Comparison of ENCODE assay signal across 16 cellular contexts in genomic region chr2:216546646-216547403, GRCh38. TPM values are rescaled to one million over a fixed set of nuclear protein-coding genes. Genes with fewer than 3 reads are reported as not detected.
DNase-seq lines count a peak whose midpoint lies in the region; ATAC-seq, FAIRE-seq and TF ChIP-seq lines count a peak whose summit lies in the region.
"Had no signal": no experiment of that assay in that cellular context is flagged by ENCODE, and none has a peak within 500 bp of the region (broad histone marks: within the 10 kb centered on the region; RNA-seq: fewer than 3 reads in every experiment).

No MANE protein-coding gene starts in this region.

- H3K4me3 Mint-ChIP-seq in activated naive CD8-positive, alpha-beta T cell treated with anti-CD3 and anti-CD28 coated beads for 36 hours: no peak overlapping the region
- H3K4me3 Mint-ChIP-seq: neural progenitor cell had no signal

- intact Hi-C loops in esophagus muscularis mucosa (cut with DNase I): no loop called here

- H3K9me3 Mint-ChIP-seq in activated naive CD8-positive, alpha-beta T cell treated with anti-CD3 and anti-CD28 coated beads for 36 hours: no peaks in the 10 kb centered on the region
- H3K9me3 Mint-ChIP-seq: neural progenitor cell had no signal

- H3K4me1 ChIP-seq in esophagus muscularis mucosa (peaks cover 39 to 71% (median 65%) of the 10 kb centered on the region in 4 donors), muscle layer of duodenum (ENCODE audit: control insufficient read depth in 1 of 2, insufficient read depth in 2 of 2, low read length in 2 of 2) (peaks cover 0 to 7% of the 10 kb centered on the region in 2 donors), small intestine (ENCODE audit: control insufficient read depth in 2 of 2, insufficient read depth in 1 of 2, low read depth in 1 of 2, low read length in 1 of 2) (no peaks in the 10 kb centered on the region)
- H3K4me1 ChIP-seq: HAP-1 had no signal

- H3K27me3 ChIP-seq in esophagus muscularis mucosa (no peaks in the 10 kb centered on the region), muscle layer of duodenum (ENCODE audit: low read depth, low read length) (no peaks in the 10 kb centered on the region), small intestine (ENCODE audit: control insufficient read depth in 2 of 2, insufficient read depth in 2 of 2, low read length in 2 of 2) (no peaks in the 10 kb centered on the region)
- H3K27me3 ChIP-seq: neural progenitor cell had no signal

- TF ChIP-seq POLR2A in esophagus muscularis mucosa (IDR thresholded peaks at IDR 0.05; ENCODE audit: low read depth) (no peak), H54 (IDR thresholded peaks at IDR 0.05; ENCODE audit: low read depth, low read length) (no peak)

- no peaks in the 10 kb centered on the region for H3K36me3 Mint-ChIP-seq in activated naive CD8-positive, alpha-beta T cell treated with anti-CD3 and anti-CD28 coated beads for 36 hours
- H3K36me3 Mint-ChIP-seq: neural progenitor cell had no signal

- FAIRE-seq in H54 (lab: Jason Lieb, UNC) (no peak), small intestine (lab: Jason Lieb, UNC) (no peak)

- DNase-seq in AG08395 (ENCODE audit: low spot score) (peak; percentile 85), esophagus muscularis mucosa (ENCODE audit: extremely low spot score) (no peak), H54 (ENCODE audit: insufficient read length, low spot score) (no peak), small intestine (no peak)
- DNase-seq in stimulated activated CD4-positive, alpha-beta T cell treated with anti-CD3 and anti-CD28 coated beads, Interleukin-4, amount 100 ng/mL, for 24 hours: no peak
- DNase-seq in activated naive CD8-positive, alpha-beta T cell treated with anti-CD3 and anti-CD28 coated beads for 36 hours: no peak
- DNase-seq: ACHN; activated CD4-positive, alpha-beta T cell treated with anti-CD3 and anti-CD28 coated beads, Interleukin-2, amount 50 U/mL, for 48 hours; lower lobe of right lung; NCI-H1930; NCI-H82; substantia nigra had no signal

- H3K9me3 ChIP-seq in esophagus muscularis mucosa: no peaks in the 10 kb centered on the region
- H3K9me3 ChIP-seq in muscle layer of duodenum (ENCODE audit: control insufficient read depth in 1 of 2, low read length in 2 of 2): no peaks in the 10 kb centered on the region
- no peaks in the 10 kb centered on the region for H3K9me3 ChIP-seq in small intestine (ENCODE audit: control insufficient read depth, low read depth)
- H3K9me3 ChIP-seq: HAP-1, lower lobe of right lung had no signal

- WGBS in esophagus muscularis mucosa: 74% methylated on average over 7 of the region's 7 CpGs
- WGBS in small intestine, 3 donors: 78 to 93% (median 81%) methylated on average over 7 of the region's 7 CpGs

- peak; percentile 46 for ATAC-seq in SK-N-SH treated with all-trans-retinoic acid at 6 μM for 48 hours
- ATAC-seq: lower lobe of right lung had no signal

- H3K27ac ChIP-seq in esophagus muscularis mucosa (replicated peaks in 1 of 4) (peak overlapping the region; percentile 77 to 84 (median 80)), muscle layer of duodenum (ENCODE audit: low read length) (peak overlapping the region; percentile 46), small intestine (ENCODE audit: low read depth in 1 of 2, low read length in 1 of 2) (no peak overlapping the region)
- H3K27ac ChIP-seq: lower lobe of right lung, neural progenitor cell had no signal

- H3K36me3 ChIP-seq in esophagus muscularis mucosa (no peaks in the 10 kb centered on the region), muscle layer of duodenum (ENCODE audit: control insufficient read depth in 1 of 2, insufficient read depth in 2 of 2, low read length in 2 of 2) (no peaks in the 10 kb centered on the region), small intestine (ENCODE audit: control insufficient read depth in 2 of 2, insufficient read depth in 2 of 2, low read length in 2 of 2) (no peaks in the 10 kb centered on the region)
- H3K36me3 ChIP-seq: HAP-1, lower lobe of right lung, neural progenitor cell had no signal

- peaks cover 4% of the 10 kb centered on the region for H3K27me3 Mint-ChIP-seq in activated naive CD8-positive, alpha-beta T cell treated with anti-CD3 and anti-CD28 coated beads for 36 hours

- no peaks in the 10 kb centered on the region for H3K4me1 Mint-ChIP-seq in activated naive CD8-positive, alpha-beta T cell treated with anti-CD3 and anti-CD28 coated beads for 36 hours

- H3K4me3 ChIP-seq in esophagus muscularis mucosa: no peak overlapping the region
- no peak overlapping the region for H3K4me3 ChIP-seq in muscle layer of duodenum (ENCODE audit: low read depth in 1 of 2, low read length in 2 of 2)
- no peak overlapping the region for H3K4me3 ChIP-seq in small intestine (ENCODE audit: low read depth in 1 of 2, low read length in 2 of 2)
- H3K4me3 ChIP-seq: HAP-1, lower lobe of right lung, neural progenitor cell had no signal

- no peak for TF ChIP-seq EP300 in esophagus muscularis mucosa (IDR thresholded peaks at IDR 0.05)

- TF ChIP-seq CTCF in esophagus muscularis mucosa (IDR thresholded peaks at IDR 0.05): no peak

- no peak overlapping the region for H3K27ac Mint-ChIP-seq in activated naive CD8-positive, alpha-beta T cell treated with anti-CD3 and anti-CD28 coated beads for 36 hours
- H3K27ac Mint-ChIP-seq: neural progenitor cell had no signal

TF ChIP-seq in SK-N-SH treated with all-trans-retinoic acid at 6 μM for 48 hours, 23 proteins besides CTCF, POLR2A, EP300 and RAD21:
- TF ChIP-seq PPARA (CRISPR knock-in tag; IDR thresholded peaks at IDR 0.05; ENCODE audit: borderline replicate concordance) (no peak), POU6F1 (CRISPR knock-in tag; IDR thresholded peaks at IDR 0.05; ENCODE audit: borderline replicate concordance, low read depth) (no peak)
TF ChIP-seq in SK-N-SH treated with all-trans-retinoic acid at 6 μM for 48 hours: peak in this region for 0.

RNA-seq across cellular contexts. Expression of gene RPL37A, which starts 48.2 kb away (rescaled TPM):
- total RNA-seq in esophagus muscularis mucosa: 1,000 to 10,000 TPM; 1,371 to 1,915 (median 1,581) TPM
- 1,000 to 10,000 TPM; 1,824 to 4,790 (median 3,591) TPM for polyA plus RNA-seq in small intestine
- total RNA-seq in activated naive CD8-positive, alpha-beta T cell treated with anti-CD3 and anti-CD28 coated beads for 36 hours: 1,000 to 10,000 TPM; 3,900 to 3,940 TPM

Comparison
In these comparisons a context has a peak if more than half of its experiments do, and no peak if none do; other contexts are left out.
1. H3K27ac ChIP-seq: peak in esophagus muscularis mucosa (4 of 4) and muscle layer of duodenum (single experiment); none in small intestine (0 of 2).